8 cellular contexts compared by ENCODE assay signal in genomic region chr12:50050410-50051280, GRCh38. TPM values are rescaled to one million over a fixed set of nuclear protein-coding genes. Genes with fewer than 3 reads are reported as not detected.
DNase-seq lines count a peak whose midpoint lies in the region; ATAC-seq and TF ChIP-seq lines count a peak whose summit lies in the region.

No MANE protein-coding gene starts in this region.

- POLR2A ChIA-PET in CD8-positive, alpha-beta memory T cell (lab: Charles Lee): no interaction called here

- no peaks in the 10 kb centered on the region for H3K4me1 ChIP-seq in CD8-positive, alpha-beta memory T cell (ENCODE audit: insufficient read depth, low read length)
- H3K4me1 ChIP-seq in neutrophil (ENCODE audit: control insufficient read depth in 1 of 2, insufficient read depth in 1 of 2, low read depth in 1 of 2, low read length in 1 of 2): peaks cover 34 to 40% of the 10 kb centered on the region in 2 experiments

- no peak for TF ChIP-seq CTCF in fibroblast of mammary gland (conservative IDR thresholded peaks at IDR 0.05; ENCODE audit: control insufficient read depth, insufficient read depth, low read depth, low read length)
- TF ChIP-seq CTCF in neutrophil (IDR thresholded peaks at IDR 0.05): no peak
- TF ChIP-seq CTCF in osteocyte (IDR thresholded peaks at IDR 0.05): no peak

- no peaks in the 10 kb centered on the region for H3K36me3 ChIP-seq in CD8-positive, alpha-beta memory T cell (ENCODE audit: insufficient read depth, low read length)
- no peaks in the 10 kb centered on the region for H3K36me3 ChIP-seq in neutrophil

- H3K4me1 Mint-ChIP-seq in CD8-positive, alpha-beta memory T cell: peaks cover under 1 to 2% (median 1%) of the 10 kb centered on the region in 3 donors
- H3K4me1 Mint-ChIP-seq in osteocyte (ENCODE audit: unreplicated experiment): peaks cover 1% of the 10 kb centered on the region

- H3K27ac ChIP-seq in CD8-positive, alpha-beta memory T cell (ENCODE audit: low read depth, low read length): peak overlapping the region; percentile 47
- peak overlapping the region; percentile 8 for H3K27ac ChIP-seq in neutrophil

- H3K9me3 ChIP-seq in CD8-positive, alpha-beta memory T cell (ENCODE audit: low read length): no peaks in the 10 kb centered on the region
- H3K9me3 ChIP-seq in neutrophil: no peaks in the 10 kb centered on the region

- no peak for DNase-seq in CD8-positive, alpha-beta memory T cell
- DNase-seq in NOMO-1 (lab: John Stamatoyannopoulos, UW; ENCODE audit: unreplicated experiment in 2 of 2) (peak; percentile 66 to 83), fibroblast of mammary gland (ENCODE audit: low read depth) (peak; percentile 61), NCI-H187 (lab: John Stamatoyannopoulos, UW) (no peak), hippocampal formation (lab: John Stamatoyannopoulos, UW) (no peak), osteocyte (ENCODE audit: extremely low spot score, unreplicated experiment) (no peak)

- no peak for ATAC-seq in GM18868 (IDR thresholded peaks at IDR 0.05; ENCODE audit: unreplicated experiment)

- H3K36me3 Mint-ChIP-seq in CD8-positive, alpha-beta memory T cell: peaks cover 0 to 7% (median 2%) of the 10 kb centered on the region in 3 donors
- no peaks in the 10 kb centered on the region for H3K36me3 Mint-ChIP-seq in osteocyte (ENCODE audit: unreplicated experiment)

- H3K4me3 Mint-ChIP-seq in CD8-positive, alpha-beta memory T cell: no peak overlapping the region
- no peak overlapping the region for H3K4me3 Mint-ChIP-seq in osteocyte (ENCODE audit: unreplicated experiment)

- no peak overlapping the region for H3K27ac Mint-ChIP-seq in CD8-positive, alpha-beta memory T cell
- H3K27ac Mint-ChIP-seq in osteocyte (ENCODE audit: unreplicated experiment): no peak overlapping the region

- CTCF ChIA-PET in CD8-positive, alpha-beta memory T cell (lab: Charles Lee): interaction anchor here (1.0 to 2.5 kb wide), 2 partner anchors 11 to 84 kb away, joined by 3 to 9 read pairs; no protein-coding TSS in a partner anchor

- H3K4me3 ChIP-seq in CD8-positive, alpha-beta memory T cell (ENCODE audit: low read length): no peak overlapping the region
- H3K4me3 ChIP-seq in fibroblast of mammary gland (ENCODE audit: control insufficient read depth, low read depth, low read length) (peak overlapping the region; percentile 18), neutrophil (ENCODE audit: low read depth in 1 of 2, low read length in 1 of 2) (peak overlapping the region; percentile 47 to 60)

- H3K27me3 ChIP-seq in CD8-positive, alpha-beta memory T cell (ENCODE audit: insufficient read depth, low read length, poor library complexity, severe bottlenecking): peaks cover 15% of the 10 kb centered on the region
- peaks cover 6% of the 10 kb centered on the region for H3K27me3 ChIP-seq in neutrophil

- peaks cover 38 to 42% of the 10 kb centered on the region in 2 donors for H3K27me3 Mint-ChIP-seq in CD8-positive, alpha-beta memory T cell
- peaks cover 57% of the 10 kb centered on the region for H3K27me3 Mint-ChIP-seq in osteocyte (ENCODE audit: unreplicated experiment)

- H3K9me3 Mint-ChIP-seq in CD8-positive, alpha-beta memory T cell: no peaks in the 10 kb centered on the region
- H3K9me3 Mint-ChIP-seq in osteocyte (ENCODE audit: unreplicated experiment): no peaks in the 10 kb centered on the region

RNA-seq across cellular contexts. Expression of gene ASIC1, which starts 6.8 kb away (rescaled TPM):
- total RNA-seq in CD8-positive, alpha-beta memory T cell: 1 to 10 TPM; 6.4 TPM
- polyA plus RNA-seq in CD8-positive, alpha-beta memory T cell: 0.07 TPM
- total RNA-seq in osteocyte: 2.1 and 3.0 TPM in 2 replicates

RNA-seq across cellular contexts. Expression of gene RACGAP1, which starts 25.4 kb away (rescaled TPM):
- total RNA-seq in CD8-positive, alpha-beta memory T cell: 10 to 100 TPM; 79.3 to 84.3 TPM
- 11.9 TPM for polyA plus RNA-seq in CD8-positive, alpha-beta memory T cell
- 25.9 and 28.3 TPM in 2 replicates for total RNA-seq in osteocyte

RNA-seq across cellular contexts. Expression of gene SMARCD1, which starts 34.5 kb away (rescaled TPM):
- 10 to 100 TPM; 72.3 to 78.2 TPM for total RNA-seq in CD8-positive, alpha-beta memory T cell
- 16.1 TPM for polyA plus RNA-seq in CD8-positive, alpha-beta memory T cell
- 61.4 and 66.7 TPM in 2 replicates for total RNA-seq in osteocyte

RNA-seq across cellular contexts. Expression of gene GPD1, which starts 53.2 kb away (rescaled TPM):
- under 1 TPM; 0.55 to 0.70 TPM for total RNA-seq in CD8-positive, alpha-beta memory T cell
- not detected for polyA plus RNA-seq in CD8-positive, alpha-beta memory T cell
- total RNA-seq in osteocyte: 0.43 TPM in 1 of 2 replicates, not detected in the other

Comparison
In these comparisons a context has a peak if more than half of its experiments do, and no peak if none do; other contexts are left out.
1. DNase-seq: peak in NOMO-1 (2 of 2) and fibroblast of mammary gland (single experiment); none in CD8-positive, alpha-beta memory T cell (0 of 5), NCI-H187 (0 of 2), hippocampal formation (0 of 2) and osteocyte (single experiment).